In the genomic region with DNA sequence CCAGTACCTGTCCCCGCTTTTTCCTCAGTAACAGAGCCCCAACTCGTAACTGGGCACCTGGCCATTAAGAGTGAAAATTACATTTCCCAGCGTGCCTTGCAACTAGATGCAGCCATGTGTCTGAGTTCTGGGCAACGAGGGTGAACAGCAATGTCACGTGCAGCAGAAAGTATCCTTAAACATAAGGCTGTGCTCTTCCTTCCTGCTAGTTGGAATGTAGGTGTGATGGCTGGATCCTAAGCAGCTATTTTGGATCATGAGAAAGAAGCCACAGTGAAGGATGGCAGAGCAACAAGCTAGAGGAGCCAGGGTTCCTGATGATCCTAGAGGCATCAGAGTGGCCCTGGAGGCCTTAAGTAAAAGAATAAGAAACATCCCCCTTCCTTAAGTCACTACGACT, we compare ENCODE assay signal across 1 cellular context.
TF ChIP-seq lines count a peak whose summit lies in the region.

No MANE protein-coding gene starts in this region.

TF ChIP-seq in HEK293, 187 proteins besides CTCF, POLR2A, EP300 and RAD21:
- TF ChIP-seq, protein P1, sequence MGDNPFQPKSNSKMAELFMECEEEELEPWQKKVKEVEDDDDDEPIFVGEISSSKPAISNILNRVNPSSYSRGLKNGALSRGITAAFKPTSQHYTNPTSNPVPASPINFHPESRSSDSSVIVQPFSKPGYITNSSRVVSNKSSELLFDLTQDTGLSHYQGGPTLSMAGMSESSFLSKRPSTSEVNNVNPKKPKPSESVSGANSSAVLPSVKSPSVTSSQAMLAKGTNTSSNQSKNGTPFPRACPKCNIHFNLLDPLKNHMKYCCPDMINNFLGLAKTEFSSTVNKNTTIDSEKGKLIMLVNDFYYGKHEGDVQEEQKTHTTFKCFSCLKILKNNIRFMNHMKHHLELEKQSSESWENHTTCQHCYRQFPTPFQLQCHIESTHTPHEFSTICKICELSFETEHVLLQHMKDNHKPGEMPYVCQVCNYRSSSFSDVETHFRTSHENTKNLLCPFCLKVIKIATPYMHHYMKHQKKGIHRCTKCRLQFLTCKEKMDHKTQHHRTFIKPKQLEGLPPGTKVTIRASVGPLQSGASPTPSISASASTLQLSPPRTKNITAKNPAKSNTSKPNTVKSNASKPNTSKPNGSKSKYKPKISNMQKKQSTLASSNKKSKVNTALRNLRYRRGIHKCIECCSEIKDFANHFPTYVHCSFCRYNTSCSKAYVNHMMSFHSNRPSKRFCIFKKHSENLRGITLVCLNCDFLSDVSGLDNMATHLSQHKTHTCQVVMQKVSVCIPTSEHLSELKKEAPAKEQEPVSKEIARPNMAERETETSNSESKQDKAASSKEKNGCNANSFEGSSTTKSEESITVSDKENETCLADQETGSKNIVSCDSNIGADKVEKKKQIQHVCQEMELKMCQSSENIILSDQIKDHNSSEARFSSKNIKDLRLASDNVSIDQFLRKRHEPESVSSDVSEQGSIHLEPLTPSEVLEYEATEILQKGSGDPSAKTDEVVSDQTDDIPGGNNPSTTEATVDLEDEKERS (tag by site-specific recombination; IDR thresholded peaks at IDR 0.05): peak; percentile 84
- no peak for TF ChIP-seq SETDB1 (IDR thresholded peaks at IDR 0.05; ENCODE audit: insufficient read length, low read length)
- peak; percentile 75 for TF ChIP-seq TRIM28 (IDR thresholded peaks at IDR 0.05; ENCODE audit: borderline replicate concordance, low read length)
- no peak for TF ChIP-seq ZNF292 (tag by site-specific recombination; IDR thresholded peaks at IDR 0.05; ENCODE audit: borderline replicate concordance, low read depth)
- no peak for TF ChIP-seq GLIS2 (tag by site-specific recombination; IDR thresholded peaks at IDR 0.05)
- TF ChIP-seq, protein P2, sequence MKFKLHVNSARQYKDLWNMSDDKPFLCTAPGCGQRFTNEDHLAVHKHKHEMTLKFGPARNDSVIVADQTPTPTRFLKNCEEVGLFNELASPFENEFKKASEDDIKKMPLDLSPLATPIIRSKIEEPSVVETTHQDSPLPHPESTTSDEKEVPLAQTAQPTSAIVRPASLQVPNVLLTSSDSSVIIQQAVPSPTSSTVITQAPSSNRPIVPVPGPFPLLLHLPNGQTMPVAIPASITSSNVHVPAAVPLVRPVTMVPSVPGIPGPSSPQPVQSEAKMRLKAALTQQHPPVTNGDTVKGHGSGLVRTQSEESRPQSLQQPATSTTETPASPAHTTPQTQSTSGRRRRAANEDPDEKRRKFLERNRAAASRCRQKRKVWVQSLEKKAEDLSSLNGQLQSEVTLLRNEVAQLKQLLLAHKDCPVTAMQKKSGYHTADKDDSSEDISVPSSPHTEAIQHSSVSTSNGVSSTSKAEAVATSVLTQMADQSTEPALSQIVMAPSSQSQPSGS (tag by site-specific recombination; IDR thresholded peaks at IDR 0.05; ENCODE audit: low read depth): no peak
- TF ChIP-seq HOXD13 (CRISPR knock-in tag; IDR thresholded peaks at IDR 0.05; ENCODE audit: borderline replicate concordance): no peak
- no peak for TF ChIP-seq SP2 (tag by site-specific recombination; IDR thresholded peaks at IDR 0.05)
- TF ChIP-seq, protein P3, sequence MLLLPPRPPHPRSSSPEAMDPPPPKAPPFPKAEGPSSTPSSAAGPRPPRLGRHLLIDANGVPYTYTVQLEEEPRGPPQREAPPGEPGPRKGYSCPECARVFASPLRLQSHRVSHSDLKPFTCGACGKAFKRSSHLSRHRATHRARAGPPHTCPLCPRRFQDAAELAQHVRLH (tag by site-specific recombination; IDR thresholded peaks at IDR 0.05): peak; percentile 76; the same call in 1 of the 2 replicates
- TF ChIP-seq ZBTB8A (tag by site-specific recombination; IDR thresholded peaks at IDR 0.05): no peak
- no peak for TF ChIP-seq BCL11A (tag by site-specific recombination; IDR thresholded peaks at IDR 0.05; ENCODE audit: low read depth)
- TF ChIP-seq, protein P4, sequence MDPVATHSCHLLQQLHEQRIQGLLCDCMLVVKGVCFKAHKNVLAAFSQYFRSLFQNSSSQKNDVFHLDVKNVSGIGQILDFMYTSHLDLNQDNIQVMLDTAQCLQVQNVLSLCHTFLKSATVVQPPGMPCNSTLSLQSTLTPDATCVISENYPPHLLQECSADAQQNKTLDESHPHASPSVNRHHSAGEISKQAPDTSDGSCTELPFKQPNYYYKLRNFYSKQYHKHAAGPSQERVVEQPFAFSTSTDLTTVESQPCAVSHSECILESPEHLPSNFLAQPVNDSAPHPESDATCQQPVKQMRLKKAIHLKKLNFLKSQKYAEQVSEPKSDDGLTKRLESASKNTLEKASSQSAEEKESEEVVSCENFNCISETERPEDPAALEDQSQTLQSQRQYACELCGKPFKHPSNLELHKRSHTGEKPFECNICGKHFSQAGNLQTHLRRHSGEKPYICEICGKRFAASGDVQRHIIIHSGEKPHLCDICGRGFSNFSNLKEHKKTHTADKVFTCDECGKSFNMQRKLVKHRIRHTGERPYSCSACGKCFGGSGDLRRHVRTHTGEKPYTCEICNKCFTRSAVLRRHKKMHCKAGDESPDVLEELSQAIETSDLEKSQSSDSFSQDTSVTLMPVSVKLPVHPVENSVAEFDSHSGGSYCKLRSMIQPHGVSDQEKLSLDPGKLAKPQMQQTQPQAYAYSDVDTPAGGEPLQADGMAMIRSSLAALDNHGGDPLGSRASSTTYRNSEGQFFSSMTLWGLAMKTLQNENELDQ (tag by site-specific recombination; IDR thresholded peaks at IDR 0.05; ENCODE audit: low read depth): no peak
